Comparison of ENCODE assay signal across 20 cellular contexts in genomic region chr2:146879882-146880281, GRCh38.
"Had no signal": no experiment of that assay in that cellular context is flagged by ENCODE, and none has a peak within 500 bp of the region (broad histone marks: within the 10 kb centered on the region; RNA-seq: fewer than 3 reads in every experiment).

No MANE protein-coding gene starts in this region.

- ATAC-seq: activated T-cell treated with anti-CD3 and anti-CD28 coated beads, Interleukin-2, amount 50 U/mL, for 4 hours; Panc1; T-helper 17 cell had no signal

- DNase-seq: activated CD4-positive, alpha-beta memory T cell treated with anti-CD3 and anti-CD28 coated beads for 36 hours; activated CD4-positive, alpha-beta T cell treated with anti-CD3 and anti-CD28 coated beads, Interleukin-2, amount 10 ng/mL, durations not matched to agents 7 days and 5 days; activated CD4-positive, CD25-positive, alpha-beta regulatory T cell; activated CD8-positive, alpha-beta memory T cell treated with anti-CD3 and anti-CD28 coated beads for 24 hours; activated effector memory CD4-positive, alpha-beta T cell treated with anti-CD3 and anti-CD28 coated beads, Interleukin-2, amount 50 U/mL, for 16 hours; activated naive CD4-positive, alpha-beta T cell treated with Interleukin-2 at 50 U/mL for 16 hours; activated T-cell treated with anti-CD3 and anti-CD28 coated beads, Interleukin-2, amount 50 U/mL, for 4 hours; cerebellar nuclear complex; KG1; NCI-H1092; NCI-H1417; NCI-H1930; NCI-H2171 treated with DMSO at 0.1 percent for 48 hours; NCI-H226; NCI-H526 treated with DMSO at 0.1 percent for 48 hours; NCI-H82; SHP77 treated with DMSO at 0.1 percent for 48 hours; T-helper 17 cell; T-helper 9 cell had no signal
